ENCODE assay signal across 17 cellular contexts in genomic region chr19:55545443-55545842, GRCh38. TPM values are rescaled to one million over a fixed set of nuclear protein-coding genes. Genes with fewer than 3 reads are reported as not detected.
A peak's percentile ranks its signal among the peaks of the same experiment; 100 is the strongest.
DNase-seq lines count a peak whose midpoint lies in the region; ATAC-seq and TF ChIP-seq lines count a peak whose summit lies in the region.
"Had no signal": no experiment of that assay in that cellular context is flagged by ENCODE, and none has a peak within 500 bp of the region (broad histone marks: within the 10 kb centered on the region; RNA-seq: fewer than 3 reads in every experiment).

Gene SBK3 (minus strand): TSS chr19:55545543. CDS start chr19:55545543, 0 bp downstream.

- H4K12ac ChIP-seq in trophoblast cell (ENCODE audit: low read depth, low read length) = no peak within 1 kb of the TSS

- no peak within 1 kb of the TSS for H3K9ac ChIP-seq in trophoblast cell (ENCODE audit: low read length)
- H3K9ac ChIP-seq: SK-N-SH had no signal

- DNase-seq in CD8-positive, alpha-beta memory T cell = no peak
- DNase-seq in PC-9 = no peak
- no peak for DNase-seq in heart right ventricle
- DNase-seq in trophoblast cell = no peak
- no peak for DNase-seq in NCI-H774 (lab: John Stamatoyannopoulos, UW)
- no peak for DNase-seq in effector CD4-positive, alpha-beta T cell
- no peak for DNase-seq in NCI-H524 (lab: John Stamatoyannopoulos, UW)
- DNase-seq: activated CD4-positive, alpha-beta T cell treated with anti-CD3 and anti-CD28 coated beads for 36 hours; activated naive CD4-positive, alpha-beta T cell; AML-193; dermis blood vessel endothelial cell; NCI-H1092 treated with DMSO at 0.1 percent for 48 hours; NCI-H526; retina; SK-N-SH had no signal

- H3K23ac ChIP-seq in trophoblast cell (ENCODE audit: low read length) = no peak within 1 kb of the TSS

- H3K79me1 ChIP-seq in trophoblast cell (ENCODE audit: low read length) = peaks cover 5% of the 10 kb centered on the region

- no peak within 1 kb of the TSS for H2BK12ac ChIP-seq in trophoblast cell (ENCODE audit: low read length)

- H3K27ac ChIP-seq in CD8-positive, alpha-beta memory T cell (ENCODE audit: low read depth, low read length) = peak within 1 kb of the TSS; percentile 27
- H3K27ac ChIP-seq in PC-9 = peak within 1 kb of the TSS; percentile 96
- H3K27ac ChIP-seq in heart right ventricle = peak within 1 kb of the TSS; percentile 83 to 93 (median 90)
- no peak within 1 kb of the TSS for H3K27ac ChIP-seq in trophoblast cell (ENCODE audit: low read depth, low read length)

- intact Hi-C loops in PC-9 (cut with micrococcal nuclease; ENCODE audit: unreplicated experiment) (loop anchor here (5.0 kb wide), 1 partner anchor 68 kb away; the partner anchor contains the start of gene ZNF628), heart right ventricle (cut with DNase I) (loop anchor here in 3 of 10 donors (5.0 kb wide), 2 partner anchors 42 to 52 kb away; partner anchors contain the start of gene FIZ1 (in 1 of the 3))

- no peak within 1 kb of the TSS for H3K27ac Mint-ChIP-seq in CD8-positive, alpha-beta memory T cell
- H3K27ac Mint-ChIP-seq: activated CD4-positive, alpha-beta T cell treated with anti-CD3 and anti-CD28 coated beads for 36 hours had no signal

- no peak within 1 kb of the TSS for H2AK5ac ChIP-seq in trophoblast cell (ENCODE audit: low read length)

- peaks cover 55% of the 10 kb centered on the region for H3F3A ChIP-seq in PC-9 (ENCODE audit: insufficient read depth, low read depth)

- BruUV-seq in PC-9 (replicated peaks; lab: Mats Ljungman, UMichigan) = no TSS peak

- CTCF ChIA-PET in CD8-positive, alpha-beta memory T cell (lab: Charles Lee) = no interaction called here
- CTCF ChIA-PET in PC-9 (lab: Charles Lee) = interaction anchor here (1.4 kb wide), 1 partner anchor 87 kb away, joined by 3 read pairs; no protein-coding TSS in a partner anchor

- POLR2A ChIA-PET in CD8-positive, alpha-beta memory T cell (lab: Charles Lee) = no interaction called here
- POLR2A ChIA-PET in PC-9 (lab: Charles Lee; ENCODE audit: unreplicated experiment) = interaction anchor here (0.5 kb wide), 1 partner anchor 22 kb away, joined by 8 read pairs; no protein-coding TSS in a partner anchor

- H3K4me1 ChIP-seq in CD8-positive, alpha-beta memory T cell (ENCODE audit: insufficient read depth, low read length) = no peaks in the 10 kb centered on the region
- H3K4me1 ChIP-seq in PC-9 (replicated peaks; ENCODE audit: insufficient read depth) (peaks cover 69% of the 10 kb centered on the region), heart right ventricle (peaks cover 17 to 51% (median 40%) of the 10 kb centered on the region in 9 donors), trophoblast cell (ENCODE audit: control insufficient read depth in 1 of 2, insufficient read depth in 2 of 2, low read length in 2 of 2) (peaks cover 7 to 12% of the 10 kb centered on the region in 2 experiments)

- no peak within 1 kb of the TSS for H3K4me3 Mint-ChIP-seq in CD8-positive, alpha-beta memory T cell
- H3K4me3 Mint-ChIP-seq: activated CD4-positive, alpha-beta T cell treated with anti-CD3 and anti-CD28 coated beads for 36 hours; natural killer cell treated with Interleukin-12 subunit alpha and Interleukin-12 subunit beta and Interleukin-15 and Interleukin-18, amount 100 ng/mL, for 72 hours had no signal

- no peaks in the 10 kb centered on the region for H3K9me3 Mint-ChIP-seq in CD8-positive, alpha-beta memory T cell
- H3K9me3 Mint-ChIP-seq: natural killer cell treated with Interleukin-12 subunit alpha and Interleukin-12 subunit beta and Interleukin-15 and Interleukin-18, amount 100 ng/mL, for 72 hours had no signal

- H3K4me2 ChIP-seq in PC-9 (peak within 1 kb of the TSS; percentile 77), trophoblast cell (ENCODE audit: low read length) (no peak within 1 kb of the TSS)

- H2BK5ac ChIP-seq in trophoblast cell (ENCODE audit: low read depth, low read length, poor library complexity) = no peak within 1 kb of the TSS

- H2AFZ ChIP-seq in PC-9 (peak within 1 kb of the TSS; percentile 79), trophoblast cell (ENCODE audit: insufficient read depth, low read length, poor library complexity) (peak within 1 kb of the TSS; percentile 56)

- H3K4ac ChIP-seq in trophoblast cell (ENCODE audit: low read depth, low read length) = no peak within 1 kb of the TSS

- peak within 1 kb of the TSS; percentile 19 for H4K91ac ChIP-seq in trophoblast cell (ENCODE audit: low read depth, low read length)

- H3K18ac ChIP-seq in trophoblast cell (ENCODE audit: low read length) = no peak within 1 kb of the TSS

- H2BK120ac ChIP-seq in trophoblast cell (ENCODE audit: insufficient read depth, low read length, poor library complexity) = no peak within 1 kb of the TSS

- peaks cover 8 to 35% of the 10 kb centered on the region in 2 donors for H3K27me3 Mint-ChIP-seq in CD8-positive, alpha-beta memory T cell

- H3K27me3 ChIP-seq in CD8-positive, alpha-beta memory T cell (ENCODE audit: insufficient read depth, low read length, poor library complexity, severe bottlenecking) = no peaks in the 10 kb centered on the region
- H3K27me3 ChIP-seq in PC-9 (ENCODE audit: insufficient read depth, low read depth) = no peaks in the 10 kb centered on the region
- H3K27me3 ChIP-seq in heart right ventricle = peaks cover 0 to 7% (median 0%) of the 10 kb centered on the region in 7 donors
- H3K27me3 ChIP-seq in trophoblast cell (ENCODE audit: insufficient read depth, low read length) = no peaks in the 10 kb centered on the region

- peaks cover 7% of the 10 kb centered on the region; the same call in 1 of the 2 replicates for H3K79me2 ChIP-seq in PC-9 (ENCODE audit: low read depth)
- H3K79me2 ChIP-seq in trophoblast cell (ENCODE audit: control insufficient read depth, insufficient read depth, low read length, poor library complexity) = no peaks in the 10 kb centered on the region

- H3K4me1 Mint-ChIP-seq in CD8-positive, alpha-beta memory T cell = no peaks in the 10 kb centered on the region
- H3K4me1 Mint-ChIP-seq: activated CD4-positive, alpha-beta T cell treated with anti-CD3 and anti-CD28 coated beads for 36 hours had no signal

- ATAC-seq in heart right ventricle = peak in 2 of 8 donors; percentile 12 to 15
- no peak for ATAC-seq in HG03045 (IDR thresholded peaks at IDR 0.05; ENCODE audit: unreplicated experiment)
- ATAC-seq: activated CD4-positive, alpha-beta T cell treated with anti-CD3 and anti-CD28 coated beads for 36 hours; natural killer cell treated with Interleukin-12 subunit alpha and Interleukin-12 subunit beta and Interleukin-15 and Interleukin-18, amount 100 ng/mL, for 72 hours had no signal

- no peaks in the 10 kb centered on the region for H3K36me3 Mint-ChIP-seq in CD8-positive, alpha-beta memory T cell
- H3K36me3 Mint-ChIP-seq: natural killer cell treated with Interleukin-12 subunit alpha and Interleukin-12 subunit beta and Interleukin-15 and Interleukin-18, amount 100 ng/mL, for 72 hours had no signal

- H3K36me3 ChIP-seq in CD8-positive, alpha-beta memory T cell (ENCODE audit: insufficient read depth, low read length) = no peaks in the 10 kb centered on the region
- H3K36me3 ChIP-seq in PC-9 (ENCODE audit: low read depth) (no peaks in the 10 kb centered on the region), heart right ventricle (no peaks in the 10 kb centered on the region), trophoblast cell (ENCODE audit: control insufficient read depth in 1 of 2, insufficient read depth in 2 of 2, low read length in 2 of 2) (no peaks in the 10 kb centered on the region)

- no peaks in the 10 kb centered on the region for H3K9me2 ChIP-seq in PC-9 (ENCODE audit: insufficient read depth)
- H3K9me2 ChIP-seq: SK-N-SH had no signal

- H3K9me3 ChIP-seq in CD8-positive, alpha-beta memory T cell (ENCODE audit: low read length) = no peaks in the 10 kb centered on the region
- H3K9me3 ChIP-seq in PC-9 (ENCODE audit: insufficient read depth, low read depth) (no peaks in the 10 kb centered on the region), heart right ventricle (no peaks in the 10 kb centered on the region), trophoblast cell (ENCODE audit: insufficient read depth, low read depth, low read length) (peaks cover 2% of the 10 kb centered on the region)
- H3K9me3 ChIP-seq: SK-N-SH had no signal

- H3K14ac ChIP-seq in trophoblast cell (ENCODE audit: low read length) = peak within 1 kb of the TSS; percentile 32

- no peak within 1 kb of the TSS for H3K4me3 ChIP-seq in CD8-positive, alpha-beta memory T cell (ENCODE audit: low read length)
- peak within 1 kb of the TSS; percentile 45; the same call in 1 of the 2 replicates for H3K4me3 ChIP-seq in PC-9
- peak within 1 kb of the TSS in 9 of 10 donors; percentile 19 to 38 (median 26) for H3K4me3 ChIP-seq in heart right ventricle
- no peak within 1 kb of the TSS for H3K4me3 ChIP-seq in trophoblast cell (ENCODE audit: low read depth, low read length)

- H4K8ac ChIP-seq in trophoblast cell (ENCODE audit: low read depth, low read length) = no peak within 1 kb of the TSS

- 75 to 80% methylated on average over 10 of the region's 10 CpGs for WGBS in heart right ventricle, 2 donors
- no CpG with 5 or more reads among the region's 10 CpGs for WGBS in trophoblast cell (ENCODE audit: extremely low coverage, insufficient coverage, insufficient read length)

- TF ChIP-seq CTCF in PC-9 (conservative IDR thresholded peaks at IDR 0.05) (no peak), heart right ventricle (IDR thresholded peaks at IDR 0.05) (no peak)

- no peaks in the 10 kb centered on the region for H4K20me1 ChIP-seq in PC-9 (ENCODE audit: insufficient read depth)

RNA-seq across cellular contexts. Expression of gene SBK3, which starts in this region (rescaled TPM):
- not detected for total RNA-seq in CD8-positive, alpha-beta memory T cell
- polyA plus RNA-seq in CD8-positive, alpha-beta memory T cell = not detected
- total RNA-seq in PC-9 (2021) (41.4 and 45.0 TPM in 2 replicates), heart right ventricle (10 to 100 TPM in 4 of 10 donors, 1 to 10 TPM in 6; 2.0 to 33.3 (median 7.3) TPM)
- polyA plus RNA-seq in heart right ventricle = 10 to 100 TPM in 1 of 2 donors, 1 to 10 TPM in 1; 3.2 to 11.3 TPM
- 0.06 and 0.11 TPM in 2 replicates for polyA plus RNA-seq in trophoblast cell (2013)
- total RNA-seq: activated CD4-positive, alpha-beta T cell treated with anti-CD3 and anti-CD28 coated beads for 36 hours; natural killer cell treated with Interleukin-12 subunit alpha and Interleukin-12 subunit beta and Interleukin-15 and Interleukin-18, amount 100 ng/mL, for 72 hours had no signal

Comparison
In these comparisons a context has a peak if more than half of its experiments do, and no peak if none do; other contexts are left out.
1. H3K4me3 ChIP-seq: peak in PC-9 (single experiment) and heart right ventricle (9 of 10); none in CD8-positive, alpha-beta memory T cell (single experiment) and trophoblast cell (single experiment).